In genomic region chr6:131849799-131850198, GRCh38 we compare ENCODE assay signal across 30 cellular contexts.
"Had no signal": no experiment of that assay in that cellular context is flagged by ENCODE, and none has a peak within 500 bp of the region (broad histone marks: within the 10 kb centered on the region; RNA-seq: fewer than 3 reads in every experiment).

No MANE protein-coding gene starts in this region.

- H3K4me2 ChIP-seq: SK-N-SH had no signal

- H3K4me1 ChIP-seq: Peyer's patch, SJSA1 had no signal

- H3K36me3 ChIP-seq: MG63, Peyer's patch had no signal

- H3K9me3 ChIP-seq: MG63, Peyer's patch, SJSA1, SK-N-SH had no signal

- H3K27ac ChIP-seq: Peyer's patch, SJSA1 had no signal

- H3K4me3 ChIP-seq: MG63, Peyer's patch, SJSA1 had no signal

- H3K9ac ChIP-seq: SK-N-SH had no signal

- H3K27me3 ChIP-seq: MG63, Peyer's patch, SJSA1 had no signal

- H3K9me2 ChIP-seq: SK-N-SH had no signal

- DNase-seq: Kasumi-1, KG1, MG63, NCI-H1048, NCI-H1092 treated with DMSO at 0.1 percent for 48 hours, NCI-H1105 treated with DMSO at 0.1 percent for 48 hours, NCI-H1417, NCI-H1436, NCI-H146, NCI-H1694, NCI-H187, NCI-H1930, NCI-H2029 treated with DMSO at 0.1 percent for 48 hours, NCI-H2081 treated with DMSO at 0.1 percent for 48 hours, NCI-H2107, NCI-H2171, NCI-H226, NCI-H446 treated with DMSO at 0.1 percent for 48 hours, NCI-H510A, NCI-H524, NCI-H526, NCI-H69, NCI-H748 treated with DMSO at 0.1 percent for 48 hours, NCI-H82, Peyer's patch, Right ventricle myocardium superior, RPMI8226, SHP77 treated with DMSO at 0.1 percent for 48 hours, SK-N-SH had no signal
